In genomic region chr3:170967126-170967525, GRCh38 we compare ENCODE assay signal across 1 cellular context.
TF ChIP-seq lines count a peak whose summit lies in the region.

No MANE protein-coding gene starts in this region.

TF ChIP-seq in HepG2, 621 proteins besides CTCF, POLR2A, EP300 and RAD21 (continued from another document and continues in another):
- no peak for TF ChIP-seq MLX (CRISPR knock-in tag; IDR thresholded peaks at IDR 0.05)
- TF ChIP-seq, protein P1, sequence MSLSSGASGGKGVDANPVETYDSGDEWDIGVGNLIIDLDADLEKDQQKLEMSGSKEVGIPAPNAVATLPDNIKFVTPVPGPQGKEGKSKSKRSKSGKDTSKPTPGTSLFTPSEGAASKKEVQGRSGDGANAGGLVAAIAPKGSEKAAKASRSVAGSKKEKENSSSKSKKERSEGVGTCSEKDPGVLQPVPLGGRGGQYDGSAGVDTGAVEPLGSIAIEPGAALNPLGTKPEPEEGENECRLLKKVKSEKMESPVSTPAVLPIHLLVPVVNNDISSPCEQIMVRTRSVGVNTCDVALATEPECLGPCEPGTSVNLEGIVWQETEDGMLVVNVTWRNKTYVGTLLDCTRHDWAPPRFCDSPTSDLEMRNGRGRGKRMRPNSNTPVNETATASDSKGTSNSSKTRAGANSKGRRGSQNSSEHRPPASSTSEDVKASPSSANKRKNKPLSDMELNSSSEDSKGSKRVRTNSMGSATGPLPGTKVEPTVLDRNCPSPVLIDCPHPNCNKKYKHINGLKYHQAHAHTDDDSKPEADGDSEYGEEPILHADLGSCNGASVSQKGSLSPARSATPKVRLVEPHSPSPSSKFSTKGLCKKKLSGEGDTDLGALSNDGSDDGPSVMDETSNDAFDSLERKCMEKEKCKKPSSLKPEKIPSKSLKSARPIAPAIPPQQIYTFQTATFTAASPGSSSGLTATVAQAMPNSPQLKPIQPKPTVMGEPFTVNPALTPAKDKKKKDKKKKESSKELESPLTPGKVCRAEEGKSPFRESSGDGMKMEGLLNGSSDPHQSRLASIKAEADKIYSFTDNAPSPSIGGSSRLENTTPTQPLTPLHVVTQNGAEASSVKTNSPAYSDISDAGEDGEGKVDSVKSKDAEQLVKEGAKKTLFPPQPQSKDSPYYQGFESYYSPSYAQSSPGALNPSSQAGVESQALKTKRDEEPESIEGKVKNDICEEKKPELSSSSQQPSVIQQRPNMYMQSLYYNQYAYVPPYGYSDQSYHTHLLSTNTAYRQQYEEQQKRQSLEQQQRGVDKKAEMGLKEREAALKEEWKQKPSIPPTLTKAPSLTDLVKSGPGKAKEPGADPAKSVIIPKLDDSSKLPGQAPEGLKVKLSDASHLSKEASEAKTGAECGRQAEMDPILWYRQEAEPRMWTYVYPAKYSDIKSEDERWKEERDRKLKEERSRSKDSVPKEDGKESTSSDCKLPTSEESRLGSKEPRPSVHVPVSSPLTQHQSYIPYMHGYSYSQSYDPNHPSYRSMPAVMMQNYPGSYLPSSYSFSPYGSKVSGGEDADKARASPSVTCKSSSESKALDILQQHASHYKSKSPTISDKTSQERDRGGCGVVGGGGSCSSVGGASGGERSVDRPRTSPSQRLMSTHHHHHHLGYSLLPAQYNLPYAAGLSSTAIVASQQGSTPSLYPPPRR (CRISPR knock-in tag; IDR thresholded peaks at IDR 0.05; ENCODE audit: borderline replicate concordance): no peak
- no peak for TF ChIP-seq PCBP1 (IDR thresholded peaks at IDR 0.05; ENCODE audit: borderline replicate concordance, low read depth, low read length)
- no peak for TF ChIP-seq ZNF12 (CRISPR knock-in tag; IDR thresholded peaks at IDR 0.05)
- TF ChIP-seq ZNF720 (CRISPR knock-in tag; IDR thresholded peaks at IDR 0.05): no peak
- no peak for TF ChIP-seq ZNF276 (CRISPR knock-in tag; IDR thresholded peaks at IDR 0.05; ENCODE audit: low read depth)
- no peak for TF ChIP-seq ZNF672 (CRISPR knock-in tag; IDR thresholded peaks at IDR 0.05)
- TF ChIP-seq ELF3 (CRISPR knock-in tag; IDR thresholded peaks at IDR 0.05): no peak
- no peak for TF ChIP-seq MXI1 (IDR thresholded peaks at IDR 0.05; ENCODE audit: borderline replicate concordance, low read depth, low read length)
- no peak for TF ChIP-seq ZNF484 (CRISPR knock-in tag; IDR thresholded peaks at IDR 0.05; ENCODE audit: borderline replicate concordance, low read depth)
- no peak for TF ChIP-seq MTERF4 (CRISPR knock-in tag; IDR thresholded peaks at IDR 0.05)
- no peak for TF ChIP-seq ZC3H4 (CRISPR knock-in tag; IDR thresholded peaks at IDR 0.05; ENCODE audit: borderline replicate concordance)
- TF ChIP-seq, protein P2, sequence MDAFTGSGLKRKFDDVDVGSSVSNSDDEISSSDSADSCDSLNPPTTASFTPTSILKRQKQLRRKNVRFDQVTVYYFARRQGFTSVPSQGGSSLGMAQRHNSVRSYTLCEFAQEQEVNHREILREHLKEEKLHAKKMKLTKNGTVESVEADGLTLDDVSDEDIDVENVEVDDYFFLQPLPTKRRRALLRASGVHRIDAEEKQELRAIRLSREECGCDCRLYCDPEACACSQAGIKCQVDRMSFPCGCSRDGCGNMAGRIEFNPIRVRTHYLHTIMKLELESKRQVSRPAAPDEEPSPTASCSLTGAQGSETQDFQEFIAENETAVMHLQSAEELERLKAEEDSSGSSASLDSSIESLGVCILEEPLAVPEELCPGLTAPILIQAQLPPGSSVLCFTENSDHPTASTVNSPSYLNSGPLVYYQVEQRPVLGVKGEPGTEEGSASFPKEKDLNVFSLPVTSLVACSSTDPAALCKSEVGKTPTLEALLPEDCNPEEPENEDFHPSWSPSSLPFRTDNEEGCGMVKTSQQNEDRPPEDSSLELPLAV (CRISPR knock-in tag; conservative IDR thresholded peaks at IDR 0.05; ENCODE audit: low read depth): no peak
- TF ChIP-seq XRCC5 (optimal IDR thresholded peaks at IDR 0.05; ENCODE audit: low read length): no peak
- no peak for TF ChIP-seq ZNF614 (CRISPR knock-in tag; IDR thresholded peaks at IDR 0.05; ENCODE audit: borderline replicate concordance)
- no peak for TF ChIP-seq IKZF1 (IDR thresholded peaks at IDR 0.05)
- TF ChIP-seq, protein P3, sequence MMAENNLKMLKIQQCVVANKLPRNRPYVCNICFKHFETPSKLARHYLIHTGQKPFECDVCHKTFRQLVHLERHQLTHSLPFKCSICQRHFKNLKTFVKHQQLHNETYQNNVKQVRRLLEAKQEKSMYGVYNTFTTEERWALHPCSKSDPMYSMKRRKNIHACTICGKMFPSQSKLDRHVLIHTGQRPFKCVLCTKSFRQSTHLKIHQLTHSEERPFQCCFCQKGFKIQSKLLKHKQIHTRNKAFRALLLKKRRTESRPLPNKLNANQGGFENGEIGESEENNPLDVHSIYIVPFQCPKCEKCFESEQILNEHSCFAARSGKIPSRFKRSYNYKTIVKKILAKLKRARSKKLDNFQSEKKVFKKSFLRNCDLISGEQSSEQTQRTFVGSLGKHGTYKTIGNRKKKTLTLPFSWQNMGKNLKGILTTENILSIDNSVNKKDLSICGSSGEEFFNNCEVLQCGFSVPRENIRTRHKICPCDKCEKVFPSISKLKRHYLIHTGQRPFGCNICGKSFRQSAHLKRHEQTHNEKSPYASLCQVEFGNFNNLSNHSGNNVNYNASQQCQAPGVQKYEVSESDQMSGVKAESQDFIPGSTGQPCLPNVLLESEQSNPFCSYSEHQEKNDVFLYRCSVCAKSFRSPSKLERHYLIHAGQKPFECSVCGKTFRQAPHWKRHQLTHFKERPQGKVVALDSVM (CRISPR knock-in tag; IDR thresholded peaks at IDR 0.05): no peak
- TF ChIP-seq ZSCAN12 (CRISPR knock-in tag; IDR thresholded peaks at IDR 0.05): no peak
- TF ChIP-seq FOXO4 (CRISPR knock-in tag; conservative IDR thresholded peaks at IDR 0.05): no peak
- no peak for TF ChIP-seq TCF7L2 (IDR thresholded peaks at IDR 0.05; ENCODE audit: low read depth, low read length)
- TF ChIP-seq, protein P4, sequence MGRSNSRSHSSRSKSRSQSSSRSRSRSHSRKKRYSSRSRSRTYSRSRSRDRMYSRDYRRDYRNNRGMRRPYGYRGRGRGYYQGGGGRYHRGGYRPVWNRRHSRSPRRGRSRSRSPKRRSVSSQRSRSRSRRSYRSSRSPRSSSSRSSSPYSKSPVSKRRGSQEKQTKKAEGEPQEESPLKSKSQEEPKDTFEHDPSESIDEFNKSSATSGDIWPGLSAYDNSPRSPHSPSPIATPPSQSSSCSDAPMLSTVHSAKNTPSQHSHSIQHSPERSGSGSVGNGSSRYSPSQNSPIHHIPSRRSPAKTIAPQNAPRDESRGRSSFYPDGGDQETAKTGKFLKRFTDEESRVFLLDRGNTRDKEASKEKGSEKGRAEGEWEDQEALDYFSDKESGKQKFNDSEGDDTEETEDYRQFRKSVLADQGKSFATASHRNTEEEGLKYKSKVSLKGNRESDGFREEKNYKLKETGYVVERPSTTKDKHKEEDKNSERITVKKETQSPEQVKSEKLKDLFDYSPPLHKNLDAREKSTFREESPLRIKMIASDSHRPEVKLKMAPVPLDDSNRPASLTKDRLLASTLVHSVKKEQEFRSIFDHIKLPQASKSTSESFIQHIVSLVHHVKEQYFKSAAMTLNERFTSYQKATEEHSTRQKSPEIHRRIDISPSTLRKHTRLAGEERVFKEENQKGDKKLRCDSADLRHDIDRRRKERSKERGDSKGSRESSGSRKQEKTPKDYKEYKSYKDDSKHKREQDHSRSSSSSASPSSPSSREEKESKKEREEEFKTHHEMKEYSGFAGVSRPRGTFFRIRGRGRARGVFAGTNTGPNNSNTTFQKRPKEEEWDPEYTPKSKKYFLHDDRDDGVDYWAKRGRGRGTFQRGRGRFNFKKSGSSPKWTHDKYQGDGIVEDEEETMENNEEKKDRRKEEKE (IDR thresholded peaks at IDR 0.05): no peak
- peak; percentile 77 for TF ChIP-seq NR2F6 (IDR thresholded peaks at IDR 0.05)
- peak; percentile 59 for TF ChIP-seq NR2F6 (CRISPR knock-in tag; IDR thresholded peaks at IDR 0.05)
- TF ChIP-seq NFKBIZ (CRISPR knock-in tag; IDR thresholded peaks at IDR 0.05): no peak
- TF ChIP-seq, protein P5, sequence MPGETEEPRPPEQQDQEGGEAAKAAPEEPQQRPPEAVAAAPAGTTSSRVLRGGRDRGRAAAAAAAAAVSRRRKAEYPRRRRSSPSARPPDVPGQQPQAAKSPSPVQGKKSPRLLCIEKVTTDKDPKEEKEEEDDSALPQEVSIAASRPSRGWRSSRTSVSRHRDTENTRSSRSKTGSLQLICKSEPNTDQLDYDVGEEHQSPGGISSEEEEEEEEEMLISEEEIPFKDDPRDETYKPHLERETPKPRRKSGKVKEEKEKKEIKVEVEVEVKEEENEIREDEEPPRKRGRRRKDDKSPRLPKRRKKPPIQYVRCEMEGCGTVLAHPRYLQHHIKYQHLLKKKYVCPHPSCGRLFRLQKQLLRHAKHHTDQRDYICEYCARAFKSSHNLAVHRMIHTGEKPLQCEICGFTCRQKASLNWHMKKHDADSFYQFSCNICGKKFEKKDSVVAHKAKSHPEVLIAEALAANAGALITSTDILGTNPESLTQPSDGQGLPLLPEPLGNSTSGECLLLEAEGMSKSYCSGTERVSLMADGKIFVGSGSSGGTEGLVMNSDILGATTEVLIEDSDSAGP (CRISPR knock-in tag; IDR thresholded peaks at IDR 0.05; ENCODE audit: borderline replicate concordance): no peak
- TF ChIP-seq NPAS2 (CRISPR knock-in tag; IDR thresholded peaks at IDR 0.05; ENCODE audit: borderline replicate concordance): no peak
- no peak for TF ChIP-seq GTF3A (CRISPR knock-in tag; conservative IDR thresholded peaks at IDR 0.05)
- TF ChIP-seq, protein P6, sequence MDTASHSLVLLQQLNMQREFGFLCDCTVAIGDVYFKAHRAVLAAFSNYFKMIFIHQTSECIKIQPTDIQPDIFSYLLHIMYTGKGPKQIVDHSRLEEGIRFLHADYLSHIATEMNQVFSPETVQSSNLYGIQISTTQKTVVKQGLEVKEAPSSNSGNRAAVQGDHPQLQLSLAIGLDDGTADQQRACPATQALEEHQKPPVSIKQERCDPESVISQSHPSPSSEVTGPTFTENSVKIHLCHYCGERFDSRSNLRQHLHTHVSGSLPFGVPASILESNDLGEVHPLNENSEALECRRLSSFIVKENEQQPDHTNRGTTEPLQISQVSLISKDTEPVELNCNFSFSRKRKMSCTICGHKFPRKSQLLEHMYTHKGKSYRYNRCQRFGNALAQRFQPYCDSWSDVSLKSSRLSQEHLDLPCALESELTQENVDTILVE (CRISPR knock-in tag; IDR thresholded peaks at IDR 0.05): no peak
- no peak for TF ChIP-seq ZNF225 (CRISPR knock-in tag; IDR thresholded peaks at IDR 0.05)
- no peak for TF ChIP-seq TEAD3 (CRISPR knock-in tag; optimal IDR thresholded peaks at IDR 0.05; ENCODE audit: borderline replicate concordance)
- no peak for TF ChIP-seq RXRB (CRISPR knock-in tag; IDR thresholded peaks at IDR 0.05; ENCODE audit: borderline replicate concordance)
- no peak for TF ChIP-seq ZNF782 (CRISPR knock-in tag; IDR thresholded peaks at IDR 0.05; ENCODE audit: borderline replicate concordance)
- no peak for TF ChIP-seq KLF6 (CRISPR knock-in tag; IDR thresholded peaks at IDR 0.05)
- TF ChIP-seq SATB2 (CRISPR knock-in tag; IDR thresholded peaks at IDR 0.05): no peak
- no peak for TF ChIP-seq YEATS4 (CRISPR knock-in tag; IDR thresholded peaks at IDR 0.05; ENCODE audit: borderline replicate concordance)
- TF ChIP-seq PHF5A (CRISPR knock-in tag; IDR thresholded peaks at IDR 0.05; ENCODE audit: low read depth, unreplicated experiment): no peak
- no peak; the same call in 1 of the 2 replicates for TF ChIP-seq ZNF292 (CRISPR knock-in tag; IDR thresholded peaks at IDR 0.05; ENCODE audit: borderline replicate concordance, low read depth)
- no peak for TF ChIP-seq CBX1 (IDR thresholded peaks at IDR 0.05; ENCODE audit: low read depth)
- TF ChIP-seq BCL6 (CRISPR knock-in tag; IDR thresholded peaks at IDR 0.05): peak; percentile 82
- TF ChIP-seq ZSCAN9 (CRISPR knock-in tag; IDR thresholded peaks at IDR 0.05; ENCODE audit: borderline replicate concordance): no peak
- TF ChIP-seq ESRRA (CRISPR knock-in tag; IDR thresholded peaks at IDR 0.05; ENCODE audit: low read depth): peak; percentile 68; the same call in 1 of the 2 replicates
- TF ChIP-seq ZNF33B (CRISPR knock-in tag; IDR thresholded peaks at IDR 0.05): no peak
- TF ChIP-seq ZNF446 (CRISPR knock-in tag; IDR thresholded peaks at IDR 0.05): no peak
- TF ChIP-seq POLR2AphosphoS2 (IDR thresholded peaks at IDR 0.05; ENCODE audit: low read depth, low read length): no peak
- no peak for TF ChIP-seq ZNF333 (CRISPR knock-in tag; IDR thresholded peaks at IDR 0.05; ENCODE audit: borderline replicate concordance)
